24 cellular contexts compared by ENCODE assay signal in the genomic region with DNA sequence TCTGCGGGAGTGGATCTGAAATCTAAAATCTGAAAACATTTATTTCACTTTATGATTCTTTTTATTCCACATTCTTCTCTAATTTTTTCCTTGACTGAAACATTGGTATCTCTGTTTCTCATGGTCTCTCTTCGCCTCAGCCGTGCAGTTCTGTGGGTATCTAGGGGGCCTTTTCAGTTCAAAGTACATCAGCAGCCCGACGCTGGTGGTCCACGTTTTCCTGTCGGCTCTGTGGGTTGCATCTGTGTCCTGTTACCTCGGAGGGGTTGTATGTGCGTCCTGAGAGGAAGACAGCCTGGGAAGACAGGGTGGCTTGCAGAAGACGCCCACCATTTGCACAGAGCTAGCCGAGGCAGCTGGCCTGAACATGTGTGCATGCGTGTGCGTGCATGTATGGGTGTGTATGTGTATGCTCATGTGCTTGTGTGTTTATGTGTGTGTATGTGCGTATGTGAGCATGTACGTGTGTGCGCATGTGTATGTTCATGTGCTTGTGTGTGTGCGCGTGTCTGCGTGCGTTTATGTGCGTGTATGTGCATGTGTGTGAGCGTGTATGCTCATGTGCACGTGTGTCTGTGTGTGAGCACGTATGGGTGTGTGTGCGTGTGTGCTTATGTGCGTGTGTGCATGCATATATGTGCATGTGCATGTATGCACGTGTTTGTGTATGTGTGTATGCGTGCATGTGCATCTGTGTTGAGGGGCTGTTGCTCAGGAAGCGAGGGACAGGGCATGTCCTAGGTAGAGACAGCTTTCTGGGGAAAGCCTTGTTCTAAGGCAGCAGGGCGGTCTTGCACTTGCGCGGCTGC.
A peak's percentile ranks its signal among the peaks of the same experiment; 100 is the strongest.
DNase-seq lines count a peak whose midpoint lies in the region; ATAC-seq, FAIRE-seq and TF ChIP-seq lines count a peak whose summit lies in the region.
"Had no signal": no experiment of that assay in that cellular context is flagged by ENCODE, and none has a peak within 500 bp of the region (broad histone marks: within the 10 kb centered on the region; RNA-seq: fewer than 3 reads in every experiment).

No MANE protein-coding gene starts in this region.

- H3K18ac ChIP-seq in mesenchymal stem cell (ENCODE audit: low read depth in 1 of 2, low read length in 2 of 2): no peak overlapping the region

- H3K4me3 ChIP-seq in GM12878: no peak overlapping the region
- no peak overlapping the region for H3K4me3 ChIP-seq in mesenchymal stem cell (ENCODE audit: insufficient read depth in 1 of 2, low read depth in 1 of 2, low read length in 2 of 2)
- H3K4me3 ChIP-seq in CD4-positive, alpha-beta memory T cell (ENCODE audit: low read length in 2 of 2): no peak overlapping the region
- H3K4me3 ChIP-seq: GM23248, HAP-1, K562, SJCRH30 had no signal

- DNase-seq in activated naive CD4-positive, alpha-beta T cell (lab: John Stamatoyannopoulos, UW): no peak
- DNase-seq in GM12878 (ENCODE audit: low read depth, low spot score): no peak
- no peak for DNase-seq in mesenchymal stem cell
- peak; percentile 52 for DNase-seq in posterior vena cava (ENCODE audit: low spot score)
- DNase-seq in NCI-H510A treated with DMSO at 0.1 percent for 48 hours (lab: John Stamatoyannopoulos, UW): no peak
- DNase-seq in CD4-positive, alpha-beta memory T cell: no peak
- DNase-seq in RKO (ENCODE audit: low spot score): no peak
- DNase-seq: BE2C, GM23248, HFFc6, NCI-H1092 treated with DMSO at 0.1 percent for 48 hours, NCI-H187 treated with DMSO at 0.1 percent for 48 hours, NCI-H524 treated with DMSO at 0.1 percent for 48 hours, NCI-H774, PC-3 had no signal

- H3K79me1 ChIP-seq in mesenchymal stem cell (replicated peaks; ENCODE audit: low read length, poor library complexity, severe bottlenecking): no peaks in the 10 kb centered on the region

- no peak overlapping the region for H2BK12ac ChIP-seq in mesenchymal stem cell (ENCODE audit: low read length in 2 of 2)

- no peak overlapping the region for H3K27ac ChIP-seq in GM12878 (ENCODE audit: control insufficient read depth, insufficient read depth)
- no peak overlapping the region for H3K27ac ChIP-seq in mesenchymal stem cell (ENCODE audit: low read length, poor library complexity, severe bottlenecking)
- no peak overlapping the region for H3K27ac ChIP-seq in CD4-positive, alpha-beta memory T cell (ENCODE audit: low read depth, low read length)
- H3K27ac ChIP-seq: 22Rv1, GM23248, HL-60, SJCRH30 had no signal

- no peak overlapping the region for H2BK15ac ChIP-seq in mesenchymal stem cell (ENCODE audit: low read depth, poor library complexity, severe bottlenecking)

- peak overlapping the region; percentile 3 for H3K27ac Mint-ChIP-seq in activated naive CD4-positive, alpha-beta T cell treated with anti-CD3 and anti-CD28 coated beads, Interleukin-2, amount 50 U/mL, for 24 hours
- H3K27ac Mint-ChIP-seq in CD4-positive, alpha-beta memory T cell: no peak overlapping the region
- H3K27ac Mint-ChIP-seq: HFFc6 had no signal

- SMC1A ChIA-PET in GM12878 (lab: Charles Lee; ENCODE audit: uncharacterized antibody, unreplicated experiment): no interaction called here

- H3K27me3 ChIP-seq in GM12878 (replicated peaks in 1 of 2; ENCODE audit: control insufficient read depth in 2 of 2, insufficient read depth in 2 of 2, low read length in 1 of 2): no peaks in the 10 kb centered on the region
- no peaks in the 10 kb centered on the region for H3K27me3 ChIP-seq in mesenchymal stem cell (ENCODE audit: control insufficient read depth in 1 of 2, insufficient read depth in 1 of 2, low read length in 2 of 2)
- H3K27me3 ChIP-seq in CD4-positive, alpha-beta memory T cell (ENCODE audit: insufficient read depth, low read length): no peaks in the 10 kb centered on the region
- H3K27me3 ChIP-seq: BE2C, SJCRH30 had no signal

- intact Hi-C loops in GM12878 (cut with micrococcal nuclease; ENCODE audit: unreplicated experiment) (no loop called here), posterior vena cava (cut with DNase I) (no loop called here)
- intact Hi-C loops in CD4-positive, alpha-beta memory T cell (cut with micrococcal nuclease): no loop called here

- no peak overlapping the region for H3K4me3 Mint-ChIP-seq in activated naive CD4-positive, alpha-beta T cell treated with anti-CD3 and anti-CD28 coated beads, Interleukin-2, amount 50 U/mL, for 24 hours
- no peak overlapping the region for H3K4me3 Mint-ChIP-seq in CD4-positive, alpha-beta memory T cell
- H3K4me3 Mint-ChIP-seq: CD14-positive monocyte, HFFc6 had no signal

- ATAC-seq in GM12878: no peak
- ATAC-seq: PC-3, Right ventricle myocardium inferior, SK-N-SH treated with all-trans-retinoic acid at 6 μM for 48 hours had no signal

- H3K36me3 ChIP-seq in GM12878 (ENCODE audit: control insufficient read depth in 2 of 2, insufficient read depth in 2 of 2, low read length in 1 of 2) (no peaks in the 10 kb centered on the region), mesenchymal stem cell (ENCODE audit: control insufficient read depth in 1 of 2, insufficient read depth in 2 of 2, low read depth in 1 of 2, low read length in 2 of 2) (no peaks in the 10 kb centered on the region)
- no peaks in the 10 kb centered on the region for H3K36me3 ChIP-seq in CD4-positive, alpha-beta memory T cell (ENCODE audit: insufficient read depth, low read length)
- H3K36me3 ChIP-seq: BE2C, HAP-1, SJCRH30 had no signal

- H3K9me3 ChIP-seq in GM12878 (replicated peaks; ENCODE audit: control insufficient read depth, insufficient read depth, low read length) (no peaks in the 10 kb centered on the region), mesenchymal stem cell (ENCODE audit: control insufficient read depth, low read length) (peaks cover 3% of the 10 kb centered on the region)
- no peaks in the 10 kb centered on the region for H3K9me3 ChIP-seq in CD4-positive, alpha-beta memory T cell (ENCODE audit: control insufficient read depth in 1 of 2, low read length in 2 of 2)
- H3K9me3 ChIP-seq: BE2C, HAP-1, SJCRH30 had no signal

- H3K9ac ChIP-seq in GM12878 (ENCODE audit: control insufficient read depth, insufficient read depth, low read length): no peak overlapping the region
- H3K9ac ChIP-seq in mesenchymal stem cell (ENCODE audit: low read length): no peak overlapping the region
- H3K9ac ChIP-seq: GM23248 had no signal

- CTCF ChIA-PET in GM12878 (lab: Yijun Ruan, JAX): no interaction called here
- CTCF ChIA-PET in CD4-positive, alpha-beta memory T cell (lab: Charles Lee; ENCODE audit: partially characterized antibody): no interaction called here

- TF ChIP-seq POLR2A in GM12878 (IDR thresholded peaks at IDR 0.05; ENCODE audit: low read depth, low read length): no peak

- 86% methylated on average over 28 of the region's 32 CpGs for WGBS in GM12878 (ENCODE audit: insufficient coverage, insufficient replicate concordance, low lambda C conversion rate, missing lambda C conversion rate)
- WGBS in mesenchymal stem cell: 91% methylated on average over 32 of the region's 32 CpGs

- peak overlapping the region; percentile 1 for H4K91ac ChIP-seq in mesenchymal stem cell (ENCODE audit: low read length)

- no peak for TF ChIP-seq CTCF in GM12878 (IDR thresholded peaks at IDR 0.05 in 2 of 3, conservative IDR thresholded peaks at IDR 0.05 in 1 of 3; ENCODE audit: control insufficient read depth in 2 of 3, extremely low read depth in 1 of 3, insufficient read depth in 1 of 3, low read depth in 3 of 3, low read length in 3 of 3)

- H3K23ac ChIP-seq in mesenchymal stem cell (ENCODE audit: low read length in 2 of 2): no peak overlapping the region

- H3K79me2 ChIP-seq in GM12878 (ENCODE audit: control insufficient read depth, insufficient read depth, low read length): no peaks in the 10 kb centered on the region

- H3K36me3 Mint-ChIP-seq in activated naive CD4-positive, alpha-beta T cell treated with anti-CD3 and anti-CD28 coated beads, Interleukin-2, amount 50 U/mL, for 24 hours: no peaks in the 10 kb centered on the region
- H3K36me3 Mint-ChIP-seq in CD4-positive, alpha-beta memory T cell: no peaks in the 10 kb centered on the region
- H3K36me3 Mint-ChIP-seq: CD14-positive monocyte had no signal

- no peak overlapping the region for H2AK5ac ChIP-seq in mesenchymal stem cell (ENCODE audit: low read length, severe bottlenecking)

- TF ChIP-seq EP300 in GM12878 (IDR thresholded peaks at IDR 0.05; ENCODE audit: borderline replicate concordance in 1 of 2, control insufficient read depth in 1 of 2, low read depth in 2 of 2, low read length in 2 of 2): no peak

- H3K14ac ChIP-seq in mesenchymal stem cell (ENCODE audit: low read length in 2 of 2): no peak overlapping the region

- FAIRE-seq in GM12878 (lab: Jason Lieb, UNC): no peak
- FAIRE-seq: K562 had no signal

- H2BK120ac ChIP-seq in mesenchymal stem cell (ENCODE audit: low read depth, low read length): no peak overlapping the region

- in situ Hi-C loops in GM12878 (cut with MboI): no loop called here

- no peak overlapping the region for H2BK5ac ChIP-seq in mesenchymal stem cell (ENCODE audit: low read depth, low read length, poor library complexity, severe bottlenecking)

- H3K4me1 ChIP-seq in GM12878 (ENCODE audit: control insufficient read depth, insufficient read depth, low read length): no peaks in the 10 kb centered on the region
- H3K4me1 ChIP-seq in mesenchymal stem cell (ENCODE audit: control insufficient read depth, insufficient read depth, low read depth, low read length): peaks cover 3% of the 10 kb centered on the region
- H3K4me1 ChIP-seq in CD4-positive, alpha-beta memory T cell (ENCODE audit: insufficient read depth, low read length): no peaks in the 10 kb centered on the region
- H3K4me1 ChIP-seq: BE2C, HAP-1, SJCRH30 had no signal

- TF ChIP-seq RAD21 in GM12878 (IDR thresholded peaks at IDR 0.05; ENCODE audit: insufficient read depth, low read depth, low read length): no peak

- H3K4ac ChIP-seq in mesenchymal stem cell (ENCODE audit: low read depth in 1 of 2, low read length in 2 of 2): no peak overlapping the region

- RAD21 ChIA-PET in GM12878 (lab: Charles Lee; ENCODE audit: unreplicated experiment): no interaction called here

- H2AFZ ChIP-seq in GM12878 (ENCODE audit: control insufficient read depth, low read depth, low read length) (no peak overlapping the region), mesenchymal stem cell (ENCODE audit: low read depth, low read length) (no peak overlapping the region)
- H2AFZ ChIP-seq: GM23248 had no signal

- peaks cover 14% of the 10 kb centered on the region for H3K27me3 Mint-ChIP-seq in activated naive CD4-positive, alpha-beta T cell treated with anti-CD3 and anti-CD28 coated beads, Interleukin-2, amount 50 U/mL, for 24 hours
- H3K27me3 Mint-ChIP-seq in CD4-positive, alpha-beta memory T cell: peaks cover 12 to 13% of the 10 kb centered on the region in 2 donors

- BruUV-seq in GM12878 (replicated peaks; lab: Mats Ljungman, UMichigan): no TSS peak

- H4K8ac ChIP-seq in mesenchymal stem cell (ENCODE audit: low read length): no peak overlapping the region

- no peaks in the 10 kb centered on the region for H4K20me1 ChIP-seq in GM12878 (ENCODE audit: control insufficient read depth, insufficient read depth)

- H3K9me3 Mint-ChIP-seq in activated naive CD4-positive, alpha-beta T cell treated with anti-CD3 and anti-CD28 coated beads, Interleukin-2, amount 50 U/mL, for 24 hours: no peaks in the 10 kb centered on the region
- peaks cover 0 to 1% (median 0%) of the 10 kb centered on the region in 8 donors for H3K9me3 Mint-ChIP-seq in CD4-positive, alpha-beta memory T cell

- no peaks in the 10 kb centered on the region for H3K4me1 Mint-ChIP-seq in activated naive CD4-positive, alpha-beta T cell treated with anti-CD3 and anti-CD28 coated beads, Interleukin-2, amount 50 U/mL, for 24 hours
- H3K4me1 Mint-ChIP-seq in CD4-positive, alpha-beta memory T cell: peaks cover 0 to 2% (median 0%) of the 10 kb centered on the region in 4 donors
- H3K4me1 Mint-ChIP-seq: CD14-positive monocyte had no signal

- POLR2A ChIA-PET in GM12878 (lab: Charles Lee): no interaction called here
- POLR2A ChIA-PET in CD4-positive, alpha-beta memory T cell (lab: Charles Lee; ENCODE audit: partially characterized antibody): no interaction called here

- H3K4me2 ChIP-seq in GM12878 (ENCODE audit: control insufficient read depth, insufficient read depth) (no peak overlapping the region), mesenchymal stem cell (ENCODE audit: low read length, poor library complexity, severe bottlenecking) (no peak overlapping the region)
